In genomic region chr7:16028103-16028502, GRCh38 we compare ENCODE assay signal across 12 cellular contexts.
DNase-seq lines count a peak whose midpoint lies in the region; ATAC-seq and TF ChIP-seq lines count a peak whose summit lies in the region.
"Had no signal": no experiment of that assay in that cellular context is flagged by ENCODE, and none has a peak within 500 bp of the region (broad histone marks: within the 10 kb centered on the region; RNA-seq: fewer than 3 reads in every experiment).

No MANE protein-coding gene starts in this region.

- WGBS in IMR-90 (ENCODE audit: extremely low coverage in 2 of 2, insufficient read length in 1 of 2), 2 experiments, result no CpG with 5 or more reads among the region's 2 CpGs
- WGBS in right lobe of liver (ENCODE audit: insufficient coverage, low coverage, low lambda C conversion rate, missing lambda C conversion rate), result 55% methylated on average over 2 of the region's 2 CpGs

- H3K27ac ChIP-seq in IMR-90 (ENCODE audit: insufficient read depth, low read length) (peak overlapping the region; percentile 80; the same call in 1 of the 2 replicates), thoracic aorta (peak overlapping the region; percentile 4 to 61), right lobe of liver (no peak overlapping the region)
- H3K27ac ChIP-seq in naive thymus-derived CD4-positive, alpha-beta T cell (ENCODE audit: low read depth, low read length), result no peak overlapping the region

- no peak overlapping the region for H3K9ac ChIP-seq in IMR-90 (ENCODE audit: low read depth, low read length)

- H2BK5ac ChIP-seq in IMR-90 (ENCODE audit: low read depth, low read length, poor library complexity, severe bottlenecking), result peak overlapping the region; percentile 96

- H3K9me1 ChIP-seq in IMR-90 (ENCODE audit: insufficient read depth, low read length), result peaks cover 6% of the 10 kb centered on the region

- H3K9me3 ChIP-seq in IMR-90 (ENCODE audit: control insufficient read depth, insufficient read depth, low read length) (no peaks in the 10 kb centered on the region), thoracic aorta (no peaks in the 10 kb centered on the region), right lobe of liver (no peaks in the 10 kb centered on the region)
- no peaks in the 10 kb centered on the region for H3K9me3 ChIP-seq in naive thymus-derived CD4-positive, alpha-beta T cell (ENCODE audit: control insufficient read depth in 2 of 3, low read length in 3 of 3)

- H3K79me1 ChIP-seq in IMR-90 (ENCODE audit: low read depth in 1 of 2, low read length in 2 of 2), result no peaks in the 10 kb centered on the region

- no peaks in the 10 kb centered on the region for H3K36me3 ChIP-seq in IMR-90 (ENCODE audit: control insufficient read depth, insufficient read depth, low read length)
- no peaks in the 10 kb centered on the region for H3K36me3 ChIP-seq in kidney epithelial cell (ENCODE audit: control insufficient read depth, insufficient read depth, low read length)
- H3K36me3 ChIP-seq in thoracic aorta, result no peaks in the 10 kb centered on the region
- no peaks in the 10 kb centered on the region for H3K36me3 ChIP-seq in right lobe of liver
- H3K36me3 ChIP-seq in naive thymus-derived CD4-positive, alpha-beta T cell (ENCODE audit: control insufficient read depth in 2 of 3, insufficient read depth in 3 of 3, low read length in 3 of 3), result no peaks in the 10 kb centered on the region

- peak overlapping the region; percentile 99 for H2BK20ac ChIP-seq in IMR-90 (ENCODE audit: low read depth, low read length)

- H3K4me1 Mint-ChIP-seq in activated T-helper 1 cell treated with anti-CD3 and anti-CD28 coated beads, Interleukin-12 subunit alpha, Interleukin-12 subunit beta, Interleukin-2, Interleukin-4 antibody, amounts not matched to agents 30 ng/mL and 10 ng/mL and 1 ng/mL, durations not matched to agents 14 hours and 24 hours and 36 hours (ENCODE audit: low read depth), result no peaks in the 10 kb centered on the region
- no peaks in the 10 kb centered on the region for H3K4me1 Mint-ChIP-seq in naive thymus-derived CD4-positive, alpha-beta T cell

- peak overlapping the region; percentile 71; the same call in 2 of the 3 replicates for H2BK15ac ChIP-seq in IMR-90 (ENCODE audit: low read depth, low read length)

- CTCF ChIA-PET in IMR-90 (lab: Yijun Ruan, JAX), result no interaction called here
- CTCF ChIA-PET in naive thymus-derived CD4-positive, alpha-beta T cell (lab: Charles Lee), result no interaction called here

- POLR2A ChIA-PET in IMR-90 (lab: Charles Lee; ENCODE audit: unreplicated experiment), result no interaction called here
- POLR2A ChIA-PET in naive thymus-derived CD4-positive, alpha-beta T cell (lab: Charles Lee), result no interaction called here

- H3K56ac ChIP-seq in IMR-90 (ENCODE audit: extremely low read depth, insufficient read depth, low read length), result peak overlapping the region; percentile 92

- peak overlapping the region; percentile 62 to 69 for H4K8ac ChIP-seq in IMR-90 (ENCODE audit: low read depth in 2 of 2, low read length in 2 of 2)

- peak overlapping the region; percentile 82; the same call in 1 of the 2 replicates for H3K4ac ChIP-seq in IMR-90 (ENCODE audit: low read depth, low read length)

- H4K91ac ChIP-seq in IMR-90 (ENCODE audit: insufficient read depth, low read depth, low read length), result peak overlapping the region; percentile 83

- H3K14ac ChIP-seq in IMR-90 (replicated peaks; ENCODE audit: low read depth, low read length), result peak overlapping the region; percentile 79; the same call in 1 of the 2 replicates

- dilution Hi-C loops in IMR-90 (cut with HindIII; ENCODE audit: low sequenced_read_pairs, unreplicated experiment), result no loop called here

- TF ChIP-seq CTCF in IMR-90 (conservative IDR thresholded peaks at IDR 0.05; ENCODE audit: low read depth, low read length) (no peak), kidney epithelial cell (IDR thresholded peaks at IDR 0.05; ENCODE audit: insufficient read depth, low read length, poor library complexity, severe bottlenecking) (no peak), thoracic aorta (IDR thresholded peaks at IDR 0.05) (no peak), right lobe of liver (IDR thresholded peaks at IDR 0.05) (no peak)

- ATAC-seq in IMR-90 (ENCODE audit: low read depth) (peak; percentile 52), thoracic aorta (ENCODE audit: insufficient number of reproducible peaks, low FRiP score, low read depth) (no peak), right lobe of liver (no peak), HG02973 (IDR thresholded peaks at IDR 0.05; ENCODE audit: unreplicated experiment) (no peak)
- ATAC-seq in naive thymus-derived CD4-positive, alpha-beta T cell, result no peak

- no peaks in the 10 kb centered on the region for H3K36me3 Mint-ChIP-seq in activated T-helper 1 cell treated with anti-CD3 and anti-CD28 coated beads, Interleukin-12 subunit alpha, Interleukin-12 subunit beta, Interleukin-2, Interleukin-4 antibody, amounts not matched to agents 30 ng/mL and 10 ng/mL and 1 ng/mL, durations not matched to agents 14 hours and 24 hours and 36 hours (ENCODE audit: low read depth)
- no peaks in the 10 kb centered on the region for H3K36me3 Mint-ChIP-seq in naive thymus-derived CD4-positive, alpha-beta T cell

- H3K9me3 Mint-ChIP-seq in activated T-helper 1 cell treated with anti-CD3 and anti-CD28 coated beads, Interleukin-12 subunit alpha, Interleukin-12 subunit beta, Interleukin-2, Interleukin-4 antibody, amounts not matched to agents 30 ng/mL and 10 ng/mL and 1 ng/mL, durations not matched to agents 14 hours and 24 hours and 36 hours, result no peaks in the 10 kb centered on the region
- no peaks in the 10 kb centered on the region for H3K9me3 Mint-ChIP-seq in naive thymus-derived CD4-positive, alpha-beta T cell
- H3K9me3 Mint-ChIP-seq: dendritic cell treated with granulocyte-macrophage colony-stimulating factor and Interleukin-4, amounts not matched to agents 40 ng/mL and 50 ng/mL, for 4 days had no signal

- H3K4me3 ChIP-seq in IMR-90 (ENCODE audit: insufficient read depth, low read depth, low read length) (no peak overlapping the region), kidney epithelial cell (ENCODE audit: low read depth, low read length) (no peak overlapping the region), thoracic aorta (no peak overlapping the region), right lobe of liver (no peak overlapping the region)
- H3K4me3 ChIP-seq in naive thymus-derived CD4-positive, alpha-beta T cell (ENCODE audit: low read length), result no peak overlapping the region

- H3K18ac ChIP-seq in IMR-90 (ENCODE audit: low read depth, low read length), result peak overlapping the region; percentile 100

- in situ Hi-C loops in IMR-90 (cut with MboI; ENCODE audit: low sequenced_read_pairs), result no loop called here

- H3K4me1 ChIP-seq in IMR-90 (ENCODE audit: control insufficient read depth, insufficient read depth, low read length), result peaks cover 22% of the 10 kb centered on the region
- peaks cover 18 to 41% of the 10 kb centered on the region in 2 donors for H3K4me1 ChIP-seq in thoracic aorta (ENCODE audit: control insufficient read depth in 1 of 2, low read depth in 2 of 2)
- H3K4me1 ChIP-seq in right lobe of liver, result peaks cover 0 to 3% (median 0%) of the 10 kb centered on the region in 4 donors
- H3K4me1 ChIP-seq in naive thymus-derived CD4-positive, alpha-beta T cell (ENCODE audit: control insufficient read depth in 2 of 2, insufficient read depth in 2 of 2, low read length in 2 of 2), result no peaks in the 10 kb centered on the region

- no peak overlapping the region for H2AK9ac ChIP-seq in IMR-90 (replicated peaks; ENCODE audit: low read depth, low read length, poor library complexity)

- H2AK5ac ChIP-seq in IMR-90 (ENCODE audit: low read depth, low read length), result no peak overlapping the region; the same call in 1 of the 2 replicates

- no peak overlapping the region for H2AFZ ChIP-seq in IMR-90 (replicated peaks; ENCODE audit: low read length, poor library complexity)

- H2BK120ac ChIP-seq in IMR-90 (ENCODE audit: low read depth, low read length), result peak overlapping the region; percentile 97

- peak overlapping the region; percentile 92; the same call in 1 of the 2 replicates for H3K23ac ChIP-seq in IMR-90 (ENCODE audit: low read depth, low read length)

- DNase-seq in IMR-90, result peak; percentile 95
- DNase-seq in dedifferentiated amniotic fluid mesenchymal stem cell (ENCODE audit: extremely low spot score), result peak; percentile 58
- peak; percentile 16 for DNase-seq in kidney epithelial cell (ENCODE audit: low read depth)
- no peak for DNase-seq in thoracic aorta (ENCODE audit: low spot score)
- DNase-seq in activated T-helper 1 cell treated with anti-CD3 and anti-CD28 coated beads, Interleukin-12 subunit alpha, Interleukin-12 subunit beta, Interleukin-2, Interleukin-4 antibody, amounts not matched to agents 30 ng/mL and 10 ng/mL and 1 ng/mL, durations not matched to agents 14 hours and 24 hours and 36 hours (ENCODE audit: low spot score), result no peak
- DNase-seq in right lobe of liver, result no peak
- DNase-seq in naive thymus-derived CD4-positive, alpha-beta T cell, result no peak
- DNase-seq: activated T-cell treated with anti-CD3 and anti-CD28 coated beads, Interleukin-2, amount 50 U/mL, for 1 hour; islet precursor cell; NCI-H1092 had no signal

- H3K27me3 ChIP-seq in IMR-90 (ENCODE audit: control insufficient read depth, insufficient read depth, low read length) (no peaks in the 10 kb centered on the region), kidney epithelial cell (ENCODE audit: control insufficient read depth, insufficient read depth, low read length) (no peaks in the 10 kb centered on the region), thoracic aorta (replicated peaks; ENCODE audit: insufficient read depth) (no peaks in the 10 kb centered on the region), right lobe of liver (no peaks in the 10 kb centered on the region)
- no peaks in the 10 kb centered on the region for H3K27me3 ChIP-seq in naive thymus-derived CD4-positive, alpha-beta T cell (ENCODE audit: control insufficient read depth in 2 of 2, insufficient read depth in 2 of 2, low read length in 2 of 2)

- no peak overlapping the region for H3K27ac Mint-ChIP-seq in activated T-helper 1 cell treated with anti-CD3 and anti-CD28 coated beads, Interleukin-12 subunit alpha, Interleukin-12 subunit beta, Interleukin-2, Interleukin-4 antibody, amounts not matched to agents 30 ng/mL and 10 ng/mL and 1 ng/mL, durations not matched to agents 14 hours and 24 hours and 36 hours
- H3K27ac Mint-ChIP-seq in naive thymus-derived CD4-positive, alpha-beta T cell, result no peak overlapping the region
- H3K27ac Mint-ChIP-seq: dendritic cell treated with granulocyte-macrophage colony-stimulating factor and Interleukin-4, amounts not matched to agents 40 ng/mL and 50 ng/mL, for 4 days had no signal

- intact Hi-C loops in IMR-90 (cut with micrococcal nuclease), result loop anchor here (5.0 kb wide), 1 partner anchor 91 kb away; no protein-coding TSS in a partner anchor
- intact Hi-C loops in activated T-helper 1 cell treated with anti-CD3 and anti-CD28 coated beads, Interleukin-12 subunit alpha, Interleukin-12 subunit beta, Interleukin-2, Interleukin-4 antibody, amounts not matched to agents 30 ng/mL and 10 ng/mL and 1 ng/mL, durations not matched to agents 14 hours and 24 hours and 36 hours (cut with micrococcal nuclease), result no loop called here
- intact Hi-C loops in right lobe of liver (cut with DNase I), result no loop called here
- intact Hi-C loops in naive thymus-derived CD4-positive, alpha-beta T cell (cut with micrococcal nuclease), result no loop called here

- H3K4me3 Mint-ChIP-seq in activated T-helper 1 cell treated with anti-CD3 and anti-CD28 coated beads, Interleukin-12 subunit alpha, Interleukin-12 subunit beta, Interleukin-2, Interleukin-4 antibody, amounts not matched to agents 30 ng/mL and 10 ng/mL and 1 ng/mL, durations not matched to agents 14 hours and 24 hours and 36 hours, result no peak overlapping the region
- no peak overlapping the region for H3K4me3 Mint-ChIP-seq in naive thymus-derived CD4-positive, alpha-beta T cell
- H3K4me3 Mint-ChIP-seq: dendritic cell treated with granulocyte-macrophage colony-stimulating factor and Interleukin-4, amounts not matched to agents 40 ng/mL and 50 ng/mL, for 4 days had no signal

- TF ChIP-seq POLR2A in IMR-90 (IDR thresholded peaks at IDR 0.05; ENCODE audit: low read depth, low read length) (no peak), right lobe of liver (IDR thresholded peaks at IDR 0.05) (no peak)

- H3K4me2 ChIP-seq in IMR-90 (ENCODE audit: low read depth, low read length), result peak overlapping the region; percentile 96

- peak overlapping the region; percentile 99 for H4K5ac ChIP-seq in IMR-90 (ENCODE audit: low read depth, low read length)

- H3K27me3 Mint-ChIP-seq in activated T-helper 1 cell treated with anti-CD3 and anti-CD28 coated beads, Interleukin-12 subunit alpha, Interleukin-12 subunit beta, Interleukin-2, Interleukin-4 antibody, amounts not matched to agents 30 ng/mL and 10 ng/mL and 1 ng/mL, durations not matched to agents 14 hours and 24 hours and 36 hours (ENCODE audit: insufficient read depth), result no peaks in the 10 kb centered on the region
- no peaks in the 10 kb centered on the region for H3K27me3 Mint-ChIP-seq in naive thymus-derived CD4-positive, alpha-beta T cell
- H3K27me3 Mint-ChIP-seq: dendritic cell treated with granulocyte-macrophage colony-stimulating factor and Interleukin-4, amounts not matched to agents 40 ng/mL and 50 ng/mL, for 4 days had no signal

- H4K20me1 ChIP-seq in IMR-90 (ENCODE audit: insufficient read depth, low read length), result no peaks in the 10 kb centered on the region

- no TSS peak for BruUV-seq in IMR-90 (replicated peaks; lab: Mats Ljungman, UMichigan)

- no peak for TF ChIP-seq RAD21 in IMR-90 (IDR thresholded peaks at IDR 0.05; ENCODE audit: low read length)

Comparison
In these comparisons a context has a peak if more than half of its experiments do, and no peak if none do; other contexts are left out.
1. DNase-seq: peak in IMR-90 (single experiment), dedifferentiated amniotic fluid mesenchymal stem cell (single experiment) and kidney epithelial cell (single experiment); none in thoracic aorta (single experiment), activated T-helper 1 cell treated with anti-CD3 and anti-CD28 coated beads, Interleukin-12 subunit alpha, Interleukin-12 subunit beta, Interleukin-2, Interleukin-4 antibody, amounts not matched to agents 30 ng/mL and 10 ng/mL and 1 ng/mL, durations not matched to agents 14 hours and 24 hours and 36 hours (single experiment), right lobe of liver (0 of 3) and naive thymus-derived CD4-positive, alpha-beta T cell (0 of 9).
2. H3K27ac ChIP-seq: peak in IMR-90 (single experiment) and thoracic aorta (2 of 2); none in right lobe of liver (0 of 3) and naive thymus-derived CD4-positive, alpha-beta T cell (single experiment).